ENCODE assay signal across 11 cellular contexts in the genomic region with DNA sequence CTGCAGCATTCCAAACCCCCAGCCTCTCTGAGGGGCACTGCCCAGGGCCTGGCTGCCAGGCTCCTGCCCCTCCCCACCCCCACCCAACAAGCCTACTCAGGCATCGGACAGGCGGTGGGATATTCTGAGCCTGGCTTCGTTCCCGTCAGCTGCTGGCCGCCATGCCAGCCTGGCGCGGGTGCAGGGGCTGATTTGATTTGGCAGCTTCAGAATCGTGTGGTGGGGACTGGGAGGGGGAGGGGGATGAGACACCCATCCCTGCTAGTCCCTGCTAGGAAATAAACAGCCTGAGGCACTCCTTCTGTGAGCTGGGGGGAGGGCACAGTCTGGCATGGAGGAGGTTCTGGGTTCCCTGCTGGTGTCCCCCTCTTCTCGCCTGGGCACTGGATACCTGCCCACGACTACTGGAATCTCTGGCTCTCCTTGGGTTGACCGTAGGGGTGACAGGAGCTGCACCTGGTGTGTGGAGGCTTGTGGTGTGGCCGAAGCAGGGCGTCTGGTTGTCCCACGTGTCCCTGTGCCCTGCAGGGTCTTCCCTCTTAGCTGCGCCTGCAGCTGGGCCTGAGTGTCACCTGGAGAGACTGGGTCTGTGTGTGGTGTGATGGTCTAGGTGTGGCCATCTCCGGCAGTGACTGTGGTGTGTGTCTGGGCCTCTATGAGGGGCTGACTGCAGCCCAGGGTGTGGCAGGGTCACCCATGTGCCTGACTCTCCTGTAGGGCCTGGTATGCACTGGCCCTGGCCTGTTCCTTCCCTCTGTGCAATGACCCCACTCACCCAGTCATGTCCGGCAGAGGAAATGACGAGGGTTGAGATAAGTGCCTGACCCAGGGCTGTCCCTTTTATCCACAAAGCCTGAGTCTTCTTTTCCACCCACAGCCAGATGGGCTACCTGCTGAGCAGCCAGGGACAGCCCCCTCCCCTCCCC. TPM values are rescaled to one million over a fixed set of nuclear protein-coding genes. Genes with fewer than 3 reads are reported as not detected.
DNase-seq lines count a peak whose midpoint lies in the region; ATAC-seq, FAIRE-seq and TF ChIP-seq lines count a peak whose summit lies in the region.
"Had no signal": no experiment of that assay in that cellular context is flagged by ENCODE, and none has a peak within 500 bp of the region (broad histone marks: within the 10 kb centered on the region; RNA-seq: fewer than 3 reads in every experiment).

No MANE protein-coding gene starts in this region.

- H3K9ac ChIP-seq in liver (ENCODE audit: low read depth in 1 of 2, low read length in 2 of 2), result no peak overlapping the region
- H3K9ac ChIP-seq in HepG2 (ENCODE audit: insufficient read depth, low read depth, low read length), result no peak overlapping the region

- peak overlapping the region; percentile 24 for H3K27ac Mint-ChIP-seq in endothelial cell (ENCODE audit: unreplicated experiment)
- no peak overlapping the region for H3K27ac Mint-ChIP-seq in activated CD4-positive, alpha-beta memory T cell treated with anti-CD3 and anti-CD28 coated beads for 36 hours
- H3K27ac Mint-ChIP-seq: activated CD8-positive, alpha-beta memory T cell treated with anti-CD3 and anti-CD28 coated beads, Interleukin-2, amount 10 ng/mL, durations not matched to agents 7 days and 5 days had no signal

- no TSS peak for BruUV-seq in HepG2 (replicated peaks; lab: Mats Ljungman, UMichigan)

- H3K9me3 Mint-ChIP-seq in endothelial cell (ENCODE audit: unreplicated experiment), result no peaks in the 10 kb centered on the region
- no peaks in the 10 kb centered on the region for H3K9me3 Mint-ChIP-seq in activated CD4-positive, alpha-beta memory T cell treated with anti-CD3 and anti-CD28 coated beads for 36 hours
- H3K9me3 Mint-ChIP-seq: central memory CD8-positive, alpha-beta T cell had no signal

- H3K4me1 ChIP-seq in liver (ENCODE audit: control insufficient read depth in 4 of 4, insufficient read depth in 4 of 4, low read length in 3 of 4) (peaks cover 0 to 7% (median 0%) of the 10 kb centered on the region in 4 donors), HepG2 (ENCODE audit: insufficient read depth, low read length) (no peaks in the 10 kb centered on the region; the same call in 1 of the 2 replicates)

- in situ Hi-C loops in HepG2 (cut with HindIII; ENCODE audit: extremely low pct_ligation_motif_present, low pct_unique_long_range_greater_than_20kb), result no loop called here

- FAIRE-seq in HepG2 (lab: Jason Lieb, UNC), result no peak
- FAIRE-seq: urothelium cell line had no signal

- peaks cover 50% of the 10 kb centered on the region for H3K4me1 Mint-ChIP-seq in endothelial cell (ENCODE audit: unreplicated experiment)
- no peaks in the 10 kb centered on the region for H3K4me1 Mint-ChIP-seq in activated CD4-positive, alpha-beta memory T cell treated with anti-CD3 and anti-CD28 coated beads for 36 hours (ENCODE audit: low read depth)

- WGBS in liver, result 81% methylated on average over 18 of the region's 18 CpGs
- WGBS in HepG2 (ENCODE audit: low lambda C conversion rate), result 52% methylated on average over 5 of the region's 18 CpGs

- peaks cover 18% of the 10 kb centered on the region for H3K27me3 Mint-ChIP-seq in endothelial cell (ENCODE audit: unreplicated experiment)
- no peaks in the 10 kb centered on the region for H3K27me3 Mint-ChIP-seq in activated CD4-positive, alpha-beta memory T cell treated with anti-CD3 and anti-CD28 coated beads for 36 hours

- H3K4me2 ChIP-seq in HepG2 (ENCODE audit: low read depth, low read length), result no peak overlapping the region

- TF ChIP-seq RAD21 in liver (IDR thresholded peaks at IDR 0.05), result no peak
- TF ChIP-seq RAD21 in HepG2 (CRISPR knock-in tag; IDR thresholded peaks at IDR 0.05), result no peak

- H3K27ac ChIP-seq in liver (ENCODE audit: low read depth in 1 of 2, low read length in 2 of 2), result peak overlapping the region; percentile 14 to 46
- no peak overlapping the region for H3K27ac ChIP-seq in HepG2 (ENCODE audit: extremely low read length, insufficient read depth, low read length)

- H3K79me2 ChIP-seq in HepG2 (ENCODE audit: insufficient read depth, low read length), result no peaks in the 10 kb centered on the region

- intact Hi-C loops in HepG2 (cut with micrococcal nuclease; ENCODE audit: unreplicated experiment), result no loop called here
- intact Hi-C loops in activated CD4-positive, alpha-beta memory T cell treated with anti-CD3 and anti-CD28 coated beads for 36 hours (cut with micrococcal nuclease), result no loop called here

- DNase-seq in HepG2 (ENCODE audit: low spot score) (no peak), endothelial cell (ENCODE audit: low spot score) (no peak), midbrain (lab: John Stamatoyannopoulos, UW) (peak; percentile 19), LoVo (ENCODE audit: low spot score) (no peak)
- no peak for DNase-seq in activated CD4-positive, alpha-beta memory T cell treated with anti-CD3 and anti-CD28 coated beads for 36 hours
- DNase-seq: activated CD8-positive, alpha-beta memory T cell treated with anti-CD3 and anti-CD28 coated beads, Interleukin-2, amount 10 ng/mL, durations not matched to agents 7 days and 5 days had no signal

- POLR2A ChIA-PET in HepG2 (lab: Yijun Ruan, JAX), result no interaction called here
- POLR2A ChIA-PET in activated CD4-positive, alpha-beta memory T cell treated with anti-CD3 and anti-CD28 coated beads for 36 hours (lab: Charles Lee), result no interaction called here

- TF ChIP-seq CTCF in liver (IDR thresholded peaks at IDR 0.05; ENCODE audit: low read depth, low read length, missing input control) (no peak), HepG2 (CRISPR knock-in tag; IDR thresholded peaks at IDR 0.05) (no peak), endothelial cell (IDR thresholded peaks at IDR 0.05; ENCODE audit: unreplicated experiment) (no peak)

- no peaks in the 10 kb centered on the region for H3K36me3 ChIP-seq in liver (ENCODE audit: control insufficient read depth in 4 of 4, insufficient read depth in 3 of 4, low read depth in 1 of 4, low read length in 3 of 4)
- no peaks in the 10 kb centered on the region for H3K36me3 ChIP-seq in HepG2 (replicated peaks in 1 of 2; ENCODE audit: control insufficient read depth in 1 of 2, insufficient read depth in 2 of 2, low read length in 2 of 2)

- TF ChIP-seq EP300 in HepG2 (IDR thresholded peaks at IDR 0.05; ENCODE audit: low read depth in 2 of 2, low read length in 2 of 2) (no peak), HepG2 (CRISPR knock-in tag; IDR thresholded peaks at IDR 0.05; ENCODE audit: borderline replicate concordance) (no peak)

- peaks cover 10% of the 10 kb centered on the region for H3K36me3 Mint-ChIP-seq in endothelial cell (ENCODE audit: low read depth, unreplicated experiment)
- no peaks in the 10 kb centered on the region for H3K36me3 Mint-ChIP-seq in activated CD4-positive, alpha-beta memory T cell treated with anti-CD3 and anti-CD28 coated beads for 36 hours
- H3K36me3 Mint-ChIP-seq: activated CD8-positive, alpha-beta memory T cell treated with anti-CD3 and anti-CD28 coated beads, Interleukin-2, amount 10 ng/mL, durations not matched to agents 7 days and 5 days had no signal

- H4K20me1 ChIP-seq in HepG2 (ENCODE audit: insufficient read depth, low read length), result no peaks in the 10 kb centered on the region

- H3K9me3 ChIP-seq in liver (ENCODE audit: control insufficient read depth in 4 of 4, low read length in 3 of 4) (no peaks in the 10 kb centered on the region), HepG2 (ENCODE audit: low read length) (no peaks in the 10 kb centered on the region)

- no peak overlapping the region for H3K4me3 Mint-ChIP-seq in endothelial cell (ENCODE audit: unreplicated experiment)
- H3K4me3 Mint-ChIP-seq in activated CD4-positive, alpha-beta memory T cell treated with anti-CD3 and anti-CD28 coated beads for 36 hours, result no peak overlapping the region
- H3K4me3 Mint-ChIP-seq: activated CD8-positive, alpha-beta memory T cell treated with anti-CD3 and anti-CD28 coated beads, Interleukin-2, amount 10 ng/mL, durations not matched to agents 7 days and 5 days; central memory CD8-positive, alpha-beta T cell had no signal

- H2AFZ ChIP-seq in HepG2 (ENCODE audit: low read length), result no peak overlapping the region

- H3K27me3 ChIP-seq in liver (ENCODE audit: control insufficient read depth in 4 of 4, insufficient read depth in 4 of 4, low read length in 3 of 4) (no peaks in the 10 kb centered on the region), HepG2 (ENCODE audit: control insufficient read depth in 1 of 2, insufficient read depth in 2 of 2, low read length in 2 of 2) (peaks cover 19 to 89% of the 10 kb centered on the region in 2 experiments)

- TF ChIP-seq POLR2A in HepG2 (IDR thresholded peaks at IDR 0.05; ENCODE audit: insufficient read depth in 1 of 2, low read depth in 2 of 2, low read length in 2 of 2), result no peak

- H3K4me3 ChIP-seq in liver (ENCODE audit: low read depth in 1 of 3, low read length in 3 of 3), result no peak overlapping the region
- no peak overlapping the region for H3K4me3 ChIP-seq in HepG2 (replicated peaks in 1 of 3; ENCODE audit: insufficient read depth in 1 of 3, low read depth in 2 of 3, low read length in 3 of 3)

- no peak; the same call in 2 of the 3 replicates for ATAC-seq in HepG2
- no peak for ATAC-seq in HG02884 (IDR thresholded peaks at IDR 0.05; ENCODE audit: unreplicated experiment)
- ATAC-seq in HG03045 (IDR thresholded peaks at IDR 0.05; ENCODE audit: unreplicated experiment), result no peak
- ATAC-seq: activated CD8-positive, alpha-beta memory T cell treated with anti-CD3 and anti-CD28 coated beads, Interleukin-2, amount 10 ng/mL, durations not matched to agents 7 days and 5 days had no signal

- CTCF ChIA-PET in HepG2 (lab: Yijun Ruan, JAX; ENCODE audit: low intra/inter-chr PET ratio, low total read pairs), result no interaction called here
- CTCF ChIA-PET in activated CD4-positive, alpha-beta memory T cell treated with anti-CD3 and anti-CD28 coated beads for 36 hours (lab: Charles Lee), result interaction anchor here (1.3 kb wide), 1 partner anchor 161 kb away, joined by 4 read pairs; no protein-coding TSS in a partner anchor

RNA-seq across cellular contexts. Expression of a gene that starts 42.2 kb away (rescaled TPM):
- total RNA-seq in liver (10 to 100 TPM in 1 of 2 donors, 1 to 10 TPM in 1; 9.3 to 32.8 TPM), HepG2 (2016; rRNA removed; fragmentation: Illumina TruSeq; extraction: Trizol) (not detected in 2 replicates), endothelial cell (ENCODE audit: unreplicated experiment) (65.9 TPM)
- polyA plus RNA-seq in liver (10 to 100 TPM in 1 of 2 donors, 1 to 10 TPM in 1; 4.3 to 16.6 TPM), HepG2 (2011; rRNA removed) (2.8 and 3.1 TPM in 2 replicates)
- not detected in 2 replicates for total RNA-seq in HepG2 (2016; cell fraction: cytosol; rRNA removed; fragmentation: Illumina TruSeq; extraction: Trizol; ENCODE audit: low read depth)
- 0.19 TPM in 1 of 2 replicates, not detected in the other for total RNA-seq in HepG2 (2016; cell fraction: insoluble cytoplasmic fraction; rRNA removed; fragmentation: Illumina TruSeq; extraction: Trizol)
- not detected in 2 replicates for total RNA-seq in HepG2 (2016; cell fraction: membrane; rRNA removed; fragmentation: Illumina TruSeq; extraction: Trizol)
- total RNA-seq in HepG2 (2016; cell fraction: nucleus; rRNA removed; fragmentation: Illumina TruSeq; extraction: Trizol), result 0.81 TPM in 1 of 2 replicates, not detected in the other
- 0.74 and 0.82 TPM in 2 replicates for polyA plus RNA-seq in HepG2 (2011; cell fraction: cytosol; rRNA removed)
- 12.4 and 12.9 TPM in 2 replicates for polyA plus RNA-seq in HepG2 (2011; cell fraction: nucleus; rRNA removed)
- 1.1 and 1.3 TPM in 2 replicates for polyA plus RNA-seq in HepG2 (2012)
- not detected in 2 replicates for polyA plus RNA-seq in HepG2 (2016; cell fraction: cytosol; fragmentation: Illumina TruSeq; extraction: Trizol; ENCODE audit: low read depth)
- polyA plus RNA-seq in HepG2 (2016; cell fraction: insoluble cytoplasmic fraction; fragmentation: Illumina TruSeq; extraction: Trizol; ENCODE audit: low read depth), result not detected in 2 replicates
- polyA plus RNA-seq in HepG2 (2016; cell fraction: membrane; fragmentation: Illumina TruSeq; extraction: Trizol; ENCODE audit: low read depth), result not detected in 2 replicates
- not detected in 2 replicates for polyA plus RNA-seq in HepG2 (2016; cell fraction: nucleus; fragmentation: Illumina TruSeq; extraction: Trizol; ENCODE audit: insufficient read depth, low read depth)
- 1.6 and 410 TPM in 2 replicates for polyA minus RNA-seq in HepG2 (2011; rRNA and poly(A)+ RNA removed; ENCODE audit: low replicate concordance)
- polyA minus RNA-seq in HepG2 (2011; cell fraction: cytosol; rRNA and poly(A)+ RNA removed), result 0.62 and 1.1 TPM in 2 replicates
- polyA minus RNA-seq in HepG2 (2011; cell fraction: nucleus; rRNA and poly(A)+ RNA removed), result 2.2 and 3.6 TPM in 2 replicates
- under 1 TPM; 0.29 to 0.97 TPM for total RNA-seq in activated CD4-positive, alpha-beta memory T cell treated with anti-CD3 and anti-CD28 coated beads for 36 hours

Comparison
In these comparisons a context has a peak if more than half of its experiments do, and no peak if none do; other contexts are left out.
1. RNA of a gene that starts 42.2 kb away (total RNA-seq): 65.9 TPM in endothelial cell (single experiment) and 9.3 to 32.8 TPM in liver; 0.29 to 0.97 TPM in activated CD4-positive, alpha-beta memory T cell treated with anti-CD3 and anti-CD28 coated beads for 36 hours and 0.19 to 0.81 TPM in HepG2; every median in the first group is over 4 times any median in the second.